ENCODE assay signal across 8 cellular contexts in the genomic region with DNA sequence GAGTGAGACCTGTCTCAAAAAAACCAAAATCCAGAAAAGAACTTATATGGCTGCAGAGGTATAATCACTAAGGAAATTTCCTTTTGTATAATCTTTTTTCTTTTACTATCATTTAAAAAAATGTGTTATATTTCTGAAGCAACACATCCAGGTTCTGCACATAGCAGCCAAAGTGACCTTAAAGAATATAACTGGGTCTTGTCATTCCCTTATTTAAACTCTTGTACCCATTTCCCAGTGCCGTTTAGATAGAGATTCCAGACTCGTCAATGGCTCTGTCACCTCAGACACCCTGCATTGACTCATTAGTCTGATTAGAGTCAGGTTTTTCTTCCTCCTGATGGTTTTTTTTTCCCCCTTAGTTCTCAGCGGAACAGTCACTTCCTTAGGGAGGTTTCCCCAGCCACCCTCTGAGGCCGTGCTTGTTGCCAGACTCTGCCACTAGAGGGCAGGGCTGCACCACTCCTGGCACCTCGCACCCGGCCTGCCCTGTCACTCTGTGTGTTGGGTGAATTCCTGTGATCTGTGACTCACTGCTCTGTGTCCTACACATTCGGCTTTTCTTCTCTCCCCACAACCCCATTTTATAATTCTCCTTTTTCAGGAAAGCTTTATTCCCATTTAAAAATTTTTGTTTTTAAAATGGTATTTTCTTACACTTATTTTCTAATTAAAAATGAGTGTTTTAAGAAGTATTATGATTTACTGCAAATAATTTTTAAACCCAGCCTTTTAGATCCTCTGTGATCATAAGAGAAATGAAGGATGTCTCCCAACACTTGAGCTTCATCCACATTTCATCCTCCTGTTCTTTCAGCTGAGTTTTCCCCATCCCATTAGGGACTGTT. TPM values are rescaled to one million over a fixed set of nuclear protein-coding genes. Genes with fewer than 3 reads are reported as not detected.
DNase-seq lines count a peak whose midpoint lies in the region; ATAC-seq and TF ChIP-seq lines count a peak whose summit lies in the region.

No MANE protein-coding gene starts in this region.

- H3K4me1 Mint-ChIP-seq in CD4-positive, alpha-beta T cell (ENCODE audit: low read depth): peaks cover 7% of the 10 kb centered on the region
- H3K4me1 Mint-ChIP-seq in endothelial cell (ENCODE audit: unreplicated experiment): peaks cover 26% of the 10 kb centered on the region

- intact Hi-C loops in CD4-positive, alpha-beta T cell (cut with DNase I, micrococcal nuclease): loop anchor here (1.0 to 10.0 kb wide), 6 partner anchors 30 to 774 kb away; no protein-coding TSS in a partner anchor

- no peaks in the 10 kb centered on the region for H3K27me3 ChIP-seq in CD4-positive, alpha-beta T cell (ENCODE audit: control insufficient read depth, insufficient read depth, low read length)
- no peaks in the 10 kb centered on the region for H3K27me3 ChIP-seq in NT2/D1 (ENCODE audit: insufficient read depth, insufficient read length)

- peak; percentile 64 to 87 (median 78) for DNase-seq in CD4-positive, alpha-beta T cell
- DNase-seq in NT2/D1 (ENCODE audit: low read depth, low spot score) (peak; percentile 84), endothelial cell (ENCODE audit: low spot score) (peak; percentile 95), middle frontal gyrus (ENCODE audit: extremely low spot score, low spot score) (peak; percentile 61)
- DNase-seq in activated CD8-positive, alpha-beta memory T cell treated with anti-CD3 and anti-CD28 coated beads, Interleukin-2, amount 50 U/mL, for 24 hours (ENCODE audit: extremely low read depth): peak; percentile 85
- peak; percentile 77 to 79 for DNase-seq in stimulated activated CD8-positive, alpha-beta memory T cell treated with anti-CD3 and anti-CD28 coated beads, Interleukin-4, amount 100 ng/mL, for 1 hour (ENCODE audit: low read depth in 2 of 2, low spot score in 1 of 2)

- H3K27me3 Mint-ChIP-seq in CD4-positive, alpha-beta T cell: no peaks in the 10 kb centered on the region
- peaks cover 5% of the 10 kb centered on the region for H3K27me3 Mint-ChIP-seq in endothelial cell (ENCODE audit: unreplicated experiment)

- TF ChIP-seq CTCF in CD4-positive, alpha-beta T cell (IDR thresholded peaks at IDR 0.05): peak; percentile 99
- TF ChIP-seq CTCF in endothelial cell (IDR thresholded peaks at IDR 0.05; ENCODE audit: unreplicated experiment): peak; percentile 92

- peaks cover 78% of the 10 kb centered on the region for H3K36me3 ChIP-seq in NT2/D1 (ENCODE audit: insufficient read depth, insufficient read length, low read length)

- peak overlapping the region; percentile 1 for H3K27ac Mint-ChIP-seq in CD4-positive, alpha-beta T cell
- peak overlapping the region; percentile 88 for H3K27ac Mint-ChIP-seq in endothelial cell (ENCODE audit: unreplicated experiment)

- POLR2A ChIA-PET in CD4-positive, alpha-beta T cell (lab: Charles Lee): interaction anchor here (1.6 kb wide), 1 partner anchor 32 kb away, joined by 7 read pairs; the partner anchor contains the start of genes HTT and HTT-AS

- no peak overlapping the region for H3K4me3 ChIP-seq in NT2/D1 (ENCODE audit: insufficient read length, low read depth)

- H3K9me3 Mint-ChIP-seq in CD4-positive, alpha-beta T cell: no peaks in the 10 kb centered on the region
- no peaks in the 10 kb centered on the region for H3K9me3 Mint-ChIP-seq in endothelial cell (ENCODE audit: unreplicated experiment)

- peaks cover 6% of the 10 kb centered on the region for H3K4me1 ChIP-seq in NT2/D1 (ENCODE audit: insufficient read depth, insufficient read length)

- CTCF ChIA-PET in CD4-positive, alpha-beta T cell (lab: Charles Lee): interaction anchor here (0.6 to 2.4 kb wide), 9 partner anchors 10 to 374 kb away, joined by 3 to 9 read pairs (median 4); partner anchors contain the start of genes HTT and HTT-AS

- peaks cover 82% of the 10 kb centered on the region for H3K36me3 Mint-ChIP-seq in CD4-positive, alpha-beta T cell (ENCODE audit: low read depth)
- H3K36me3 Mint-ChIP-seq in endothelial cell (ENCODE audit: low read depth, unreplicated experiment): peaks cover 30% of the 10 kb centered on the region

- H3K9ac ChIP-seq in NT2/D1 (ENCODE audit: insufficient read length, low read depth): no peak overlapping the region

- no peak overlapping the region for H3K27ac ChIP-seq in CD4-positive, alpha-beta T cell (ENCODE audit: low read depth, low read length)

- peak; percentile 99 for ATAC-seq in CD4-positive, alpha-beta T cell (ENCODE audit: poor library complexity)
- ATAC-seq in GM19372 (IDR thresholded peaks at IDR 0.05; ENCODE audit: low read depth, unreplicated experiment) (peak; percentile 85), HG03469 (IDR thresholded peaks at IDR 0.05; ENCODE audit: unreplicated experiment) (peak; percentile 78)

- no peak overlapping the region for H3K4me3 Mint-ChIP-seq in CD4-positive, alpha-beta T cell
- H3K4me3 Mint-ChIP-seq in endothelial cell (ENCODE audit: unreplicated experiment): no peak overlapping the region

- no peaks in the 10 kb centered on the region for H3K9me3 ChIP-seq in CD4-positive, alpha-beta T cell (ENCODE audit: control insufficient read depth, low read length)
- no peaks in the 10 kb centered on the region for H3K9me3 ChIP-seq in NT2/D1 (ENCODE audit: insufficient read depth, low read length)

RNA-seq across cellular contexts. Expression of gene HTT, which starts 32.1 kb away (rescaled TPM):
- total RNA-seq in CD4-positive, alpha-beta T cell: 10 to 100 TPM; 56.9 to 62.6 TPM
- total RNA-seq in endothelial cell (ENCODE audit: unreplicated experiment): 62.4 TPM

RNA-seq across cellular contexts. Expression of gene HTT-AS, which starts 32.2 kb away (rescaled TPM):
- not detected for total RNA-seq in CD4-positive, alpha-beta T cell
- not detected for total RNA-seq in endothelial cell (ENCODE audit: unreplicated experiment)
